Comparison of ENCODE assay signal across 9 cellular contexts in the genomic region with DNA sequence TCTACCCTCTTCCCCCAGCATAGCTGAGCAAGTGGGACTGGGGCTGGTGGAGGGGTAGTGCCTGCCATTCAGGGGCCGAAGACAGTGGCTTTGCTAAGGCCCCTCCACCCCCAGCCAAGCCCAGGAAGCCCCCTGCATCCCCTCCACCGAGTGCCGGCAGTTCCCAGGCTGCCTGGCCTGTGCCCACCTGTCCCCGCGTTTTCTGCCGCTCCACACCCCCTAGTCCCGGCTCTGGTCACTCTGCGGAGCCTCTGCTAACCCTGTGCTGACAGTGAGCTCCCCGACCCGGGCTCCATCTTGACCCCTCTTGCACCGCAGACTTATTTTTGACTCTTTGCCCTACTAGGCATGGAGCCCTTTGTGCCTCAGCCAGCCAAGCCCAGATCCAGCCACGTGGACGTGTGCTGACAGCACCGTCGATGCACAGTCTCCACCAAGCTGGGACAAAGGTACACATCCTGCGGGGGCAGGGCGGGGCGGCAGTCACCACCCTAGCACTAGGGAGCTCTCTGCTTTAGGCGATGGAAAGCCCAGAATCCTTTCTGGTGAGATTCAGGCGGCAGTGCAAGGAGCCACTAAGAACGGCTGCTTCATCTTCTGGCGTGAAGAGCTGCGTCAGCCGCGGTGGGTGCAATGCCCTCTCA.
DNase-seq lines count a peak whose midpoint lies in the region; ATAC-seq, FAIRE-seq and TF ChIP-seq lines count a peak whose summit lies in the region.
"Had no signal": no experiment of that assay in that cellular context is flagged by ENCODE, and none has a peak within 500 bp of the region (broad histone marks: within the 10 kb centered on the region; RNA-seq: fewer than 3 reads in every experiment).

No MANE protein-coding gene starts in this region.

- peaks cover 18% of the 10 kb centered on the region for H3K4me1 ChIP-seq in mesenchymal stem cell (ENCODE audit: control insufficient read depth, insufficient read depth, low read depth, low read length)
- peaks cover 14 to 53% of the 10 kb centered on the region in 2 donors for H3K4me1 ChIP-seq in thoracic aorta (ENCODE audit: control insufficient read depth in 1 of 2, low read depth in 2 of 2)

- H3K27ac Mint-ChIP-seq in T-helper 1 cell treated with Interleukin-12 subunit alpha and Interleukin-12 subunit beta and Interleukin-4 antibody, amounts not matched to agents 30 μg/mL and 1 μg/mL, for 36 hours = no peak overlapping the region

- peak overlapping the region in 1 of 2 experiments; percentile 41 for H3K14ac ChIP-seq in mesenchymal stem cell (ENCODE audit: low read length in 2 of 2)

- H4K91ac ChIP-seq in mesenchymal stem cell (ENCODE audit: low read length) = peak overlapping the region; percentile 25

- no peak overlapping the region for H2BK5ac ChIP-seq in mesenchymal stem cell (ENCODE audit: low read depth, low read length, poor library complexity, severe bottlenecking)

- WGBS in mesenchymal stem cell = 69% methylated on average over 23 of the region's 25 CpGs

- no peak for ATAC-seq in thoracic aorta (ENCODE audit: insufficient number of reproducible peaks, low FRiP score, low read depth)

- no peaks in the 10 kb centered on the region for H3K79me1 ChIP-seq in mesenchymal stem cell (replicated peaks; ENCODE audit: low read length, poor library complexity, severe bottlenecking)

- peaks cover 2% of the 10 kb centered on the region for H3K36me3 Mint-ChIP-seq in T-helper 1 cell treated with Interleukin-12 subunit alpha and Interleukin-12 subunit beta and Interleukin-4 antibody, amounts not matched to agents 30 μg/mL and 1 μg/mL, for 36 hours (ENCODE audit: low read depth)

- no peak overlapping the region for H3K23ac ChIP-seq in mesenchymal stem cell (ENCODE audit: low read length in 2 of 2)

- peak overlapping the region; percentile 64 for H2AFZ ChIP-seq in mesenchymal stem cell (ENCODE audit: low read depth, low read length)

- H3K18ac ChIP-seq in mesenchymal stem cell (ENCODE audit: low read depth in 1 of 2, low read length in 2 of 2) = peak overlapping the region in 1 of 2 experiments; percentile 80

- peak overlapping the region; percentile 88 for H3K4me3 Mint-ChIP-seq in T-helper 1 cell treated with Interleukin-12 subunit alpha and Interleukin-12 subunit beta and Interleukin-4 antibody, amounts not matched to agents 30 μg/mL and 1 μg/mL, for 36 hours

- no peak overlapping the region for H2AK5ac ChIP-seq in mesenchymal stem cell (ENCODE audit: low read length, severe bottlenecking)

- no peaks in the 10 kb centered on the region for H3K27me3 ChIP-seq in bronchial epithelial cell (ENCODE audit: control insufficient read depth, insufficient read depth, low read length)
- H3K27me3 ChIP-seq in mesenchymal stem cell (ENCODE audit: control insufficient read depth in 1 of 2, insufficient read depth in 1 of 2, low read length in 2 of 2) = peaks cover 0 to 38% of the 10 kb centered on the region in 2 experiments
- no peaks in the 10 kb centered on the region for H3K27me3 ChIP-seq in thoracic aorta (replicated peaks; ENCODE audit: insufficient read depth)

- TF ChIP-seq CTCF in bronchial epithelial cell (IDR thresholded peaks at IDR 0.05; ENCODE audit: insufficient read depth, low read length, severe bottlenecking) (no peak), thoracic aorta (IDR thresholded peaks at IDR 0.05) (no peak)

- no peak overlapping the region for H3K4ac ChIP-seq in mesenchymal stem cell (ENCODE audit: low read depth in 1 of 2, low read length in 2 of 2)

- no peak overlapping the region for H2BK120ac ChIP-seq in mesenchymal stem cell (ENCODE audit: low read depth, low read length)

- H2BK15ac ChIP-seq in mesenchymal stem cell (ENCODE audit: low read depth, poor library complexity, severe bottlenecking) = no peak overlapping the region

- H3K4me2 ChIP-seq in mesenchymal stem cell (ENCODE audit: low read length, poor library complexity, severe bottlenecking) = no peak overlapping the region

- FAIRE-seq in bronchial epithelial cell (lab: Jason Lieb, UNC) = no peak

- peaks cover 21% of the 10 kb centered on the region for H3K4me1 Mint-ChIP-seq in T-helper 1 cell treated with Interleukin-12 subunit alpha and Interleukin-12 subunit beta and Interleukin-4 antibody, amounts not matched to agents 30 μg/mL and 1 μg/mL, for 36 hours (ENCODE audit: low read depth)

- H3K4me3 ChIP-seq in bronchial epithelial cell (ENCODE audit: low read depth, low read length) = no peak overlapping the region
- peak overlapping the region in 1 of 2 experiments; percentile 66 for H3K4me3 ChIP-seq in mesenchymal stem cell (ENCODE audit: insufficient read depth in 1 of 2, low read depth in 1 of 2, low read length in 2 of 2)
- peak overlapping the region; percentile 64 for H3K4me3 ChIP-seq in thoracic aorta

- peaks cover 4% of the 10 kb centered on the region for H3K9me3 ChIP-seq in mesenchymal stem cell (ENCODE audit: control insufficient read depth, low read length)
- H3K9me3 ChIP-seq in thoracic aorta = no peaks in the 10 kb centered on the region

- H3K27ac ChIP-seq in mesenchymal stem cell (ENCODE audit: low read length, poor library complexity, severe bottlenecking) (no peak overlapping the region), thoracic aorta (peak overlapping the region; percentile 92 to 95)

- peak overlapping the region in 1 of 2 experiments; percentile 3 for H2BK12ac ChIP-seq in mesenchymal stem cell (ENCODE audit: low read length in 2 of 2)

- no peak overlapping the region for H3K9ac ChIP-seq in mesenchymal stem cell (ENCODE audit: low read length)

- no peaks in the 10 kb centered on the region for H3K36me3 ChIP-seq in bronchial epithelial cell (ENCODE audit: control insufficient read depth, insufficient read depth, low read length)
- peaks cover 0 to 3% of the 10 kb centered on the region in 2 experiments for H3K36me3 ChIP-seq in mesenchymal stem cell (ENCODE audit: control insufficient read depth in 1 of 2, insufficient read depth in 2 of 2, low read depth in 1 of 2, low read length in 2 of 2)
- H3K36me3 ChIP-seq in thoracic aorta = no peaks in the 10 kb centered on the region

- peak overlapping the region; percentile 88 for H4K8ac ChIP-seq in mesenchymal stem cell (ENCODE audit: low read length)

- DNase-seq in T-helper 1 cell = no peak
- DNase-seq in bronchial epithelial cell (ENCODE audit: low read depth) = peak; percentile 25
- DNase-seq in mesenchymal stem cell = no peak
- DNase-seq in thoracic aorta (ENCODE audit: low spot score) = no peak
- no peak for DNase-seq in NOMO-1 treated with DMSO at 0.1 percent for 48 hours (lab: John Stamatoyannopoulos, UW; ENCODE audit: unreplicated experiment)
- DNase-seq in SHP77 (lab: John Stamatoyannopoulos, UW) = no peak
- no peak for DNase-seq in superior temporal gyrus (ENCODE audit: extremely low spot score)
- DNase-seq: NCI-H2081 treated with DMSO at 0.1 percent for 48 hours had no signal

- H3K27me3 Mint-ChIP-seq in T-helper 1 cell treated with Interleukin-12 subunit alpha and Interleukin-12 subunit beta and Interleukin-4 antibody, amounts not matched to agents 30 μg/mL and 1 μg/mL, for 36 hours (ENCODE audit: low read depth) = no peaks in the 10 kb centered on the region

- H3K9me3 Mint-ChIP-seq in T-helper 1 cell treated with Interleukin-12 subunit alpha and Interleukin-12 subunit beta and Interleukin-4 antibody, amounts not matched to agents 30 μg/mL and 1 μg/mL, for 36 hours = no peaks in the 10 kb centered on the region
